In the genomic region with DNA sequence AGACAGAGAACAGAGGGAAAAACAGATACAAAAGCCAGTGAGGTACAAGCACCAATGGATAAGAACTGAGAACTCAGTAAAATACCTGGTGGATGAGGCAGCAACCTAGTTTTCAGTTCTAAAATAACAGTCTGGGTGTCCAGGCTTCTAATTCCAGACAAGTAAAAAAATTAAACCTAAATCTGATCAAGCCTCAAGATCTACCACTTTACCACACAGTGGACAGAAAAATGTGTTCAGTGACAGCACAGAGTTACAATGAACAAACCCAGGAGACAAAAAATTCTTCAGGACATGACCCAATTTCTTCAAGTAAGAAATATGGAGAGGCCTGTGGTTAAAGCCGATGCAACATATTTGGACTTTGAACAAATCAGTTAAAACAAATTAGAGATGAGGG, we compare ENCODE assay signal across 15 cellular contexts. TPM values are rescaled to one million over a fixed set of nuclear protein-coding genes. Genes with fewer than 3 reads are reported as not detected.
DNase-seq lines count a peak whose midpoint lies in the region; ATAC-seq and TF ChIP-seq lines count a peak whose summit lies in the region.
"Had no signal": no experiment of that assay in that cellular context is flagged by ENCODE, and none has a peak within 500 bp of the region (broad histone marks: within the 10 kb centered on the region; RNA-seq: fewer than 3 reads in every experiment).

No MANE protein-coding gene starts in this region.

- peak overlapping the region in 4 of 7 donors; percentile 62 to 85 (median 78) for H3K27ac Mint-ChIP-seq in CD4-positive, alpha-beta memory T cell
- H3K27ac Mint-ChIP-seq in activated CD8-positive, alpha-beta T cell treated with anti-CD3 and anti-CD28 coated beads for 36 hours, result peak overlapping the region; percentile 79

- H3K27me3 ChIP-seq in CD4-positive, alpha-beta memory T cell (ENCODE audit: insufficient read depth, low read length), result no peaks in the 10 kb centered on the region
- no peaks in the 10 kb centered on the region for H3K27me3 ChIP-seq in liver (ENCODE audit: control insufficient read depth in 4 of 4, insufficient read depth in 4 of 4, low read length in 3 of 4)
- H3K27me3 ChIP-seq: breast epithelium, heart right ventricle, left lung, tibial artery had no signal

- peaks cover 20% of the 10 kb centered on the region for H3K4me1 ChIP-seq in CD4-positive, alpha-beta memory T cell (ENCODE audit: insufficient read depth, low read length)
- H3K4me1 ChIP-seq in liver (ENCODE audit: control insufficient read depth in 4 of 4, insufficient read depth in 4 of 4, low read length in 3 of 4), result no peaks in the 10 kb centered on the region
- H3K4me1 ChIP-seq: breast epithelium, heart right ventricle, left lung, tibial artery had no signal

- H3K4me1 Mint-ChIP-seq in CD4-positive, alpha-beta memory T cell, result peaks cover 11 to 33% (median 22%) of the 10 kb centered on the region in 4 donors
- peaks cover 20% of the 10 kb centered on the region for H3K4me1 Mint-ChIP-seq in activated CD8-positive, alpha-beta T cell treated with anti-CD3 and anti-CD28 coated beads for 36 hours (ENCODE audit: low read depth)

- H3K4me3 ChIP-seq in CD4-positive, alpha-beta memory T cell (ENCODE audit: low read length in 2 of 2), result no peak overlapping the region
- no peak overlapping the region for H3K4me3 ChIP-seq in liver (ENCODE audit: low read depth in 1 of 3, low read length in 3 of 3)
- H3K4me3 ChIP-seq: breast epithelium, heart right ventricle, left lung, tibial artery had no signal

- TF ChIP-seq CTCF in activated CD8-positive, alpha-beta T cell treated with anti-CD3 and anti-CD28 coated beads for 36 hours (IDR thresholded peaks at IDR 0.05), result no peak
- TF ChIP-seq CTCF in liver (IDR thresholded peaks at IDR 0.05; ENCODE audit: low read depth, low read length, missing input control), result no peak

- ATAC-seq in activated CD8-positive, alpha-beta T cell treated with anti-CD3 and anti-CD28 coated beads for 36 hours, result no peak
- no peak for ATAC-seq in HG03521 (IDR thresholded peaks at IDR 0.05; ENCODE audit: unreplicated experiment)
- ATAC-seq in GM21529 (IDR thresholded peaks at IDR 0.05; ENCODE audit: unreplicated experiment), result no peak
- ATAC-seq in GM18909 (IDR thresholded peaks at IDR 0.05; ENCODE audit: poor library complexity, unreplicated experiment), result no peak
- ATAC-seq: left lung had no signal

- H3K9me3 Mint-ChIP-seq in CD4-positive, alpha-beta memory T cell, result peaks cover 0 to 3% (median 0%) of the 10 kb centered on the region in 8 donors
- H3K9me3 Mint-ChIP-seq in activated CD8-positive, alpha-beta T cell treated with anti-CD3 and anti-CD28 coated beads for 36 hours, result no peaks in the 10 kb centered on the region

- no peak for DNase-seq in CD4-positive, alpha-beta memory T cell
- DNase-seq in GM03348 (ENCODE audit: low spot score) (peak; percentile 12), NCI-H345 (lab: John Stamatoyannopoulos, UW) (no peak)
- no peak for DNase-seq in activated CD8-positive, alpha-beta T cell treated with anti-CD3 and anti-CD28 coated beads for 36 hours
- DNase-seq: heart right ventricle, left lung, occipital lobe, T-helper 9 cell, tibial artery had no signal

- TF ChIP-seq RAD21 in liver (IDR thresholded peaks at IDR 0.05), result no peak

- H3K4me3 Mint-ChIP-seq in CD4-positive, alpha-beta memory T cell, result no peak overlapping the region
- no peak overlapping the region for H3K4me3 Mint-ChIP-seq in activated CD8-positive, alpha-beta T cell treated with anti-CD3 and anti-CD28 coated beads for 36 hours

- H3K36me3 Mint-ChIP-seq in CD4-positive, alpha-beta memory T cell, result peaks cover 46 to 79% of the 10 kb centered on the region in 2 donors
- peaks cover 60% of the 10 kb centered on the region for H3K36me3 Mint-ChIP-seq in activated CD8-positive, alpha-beta T cell treated with anti-CD3 and anti-CD28 coated beads for 36 hours (ENCODE audit: low read depth)

- H3K9ac ChIP-seq in liver (ENCODE audit: low read depth in 1 of 2, low read length in 2 of 2), result no peak overlapping the region

- H3K36me3 ChIP-seq in CD4-positive, alpha-beta memory T cell (ENCODE audit: insufficient read depth, low read length), result peaks cover 51% of the 10 kb centered on the region
- peaks cover 10 to 85% (median 63%) of the 10 kb centered on the region in 4 donors for H3K36me3 ChIP-seq in liver (ENCODE audit: control insufficient read depth in 4 of 4, insufficient read depth in 3 of 4, low read depth in 1 of 4, low read length in 3 of 4)

- CTCF ChIA-PET in CD4-positive, alpha-beta memory T cell (lab: Charles Lee; ENCODE audit: partially characterized antibody), result interaction anchor here (2.2 kb wide), 1 partner anchor 7 kb away, joined by 18 read pairs; no protein-coding TSS in a partner anchor
- CTCF ChIA-PET in activated CD8-positive, alpha-beta T cell treated with anti-CD3 and anti-CD28 coated beads for 36 hours (lab: Charles Lee), result interaction anchor here (6.1 kb wide), 1 partner anchor 8 kb away, joined by 56 read pairs; no protein-coding TSS in a partner anchor

- POLR2A ChIA-PET in CD4-positive, alpha-beta memory T cell (lab: Charles Lee; ENCODE audit: partially characterized antibody), result interaction anchor here (0.6 to 1.8 kb wide), 3 partner anchors 10 to 445 kb away, joined by 3 to 7 read pairs (median 3); no protein-coding TSS in a partner anchor
- POLR2A ChIA-PET in activated CD8-positive, alpha-beta T cell treated with anti-CD3 and anti-CD28 coated beads for 36 hours (lab: Charles Lee), result interaction anchor here (1.0 to 2.6 kb wide), 2 partner anchors 11 to 63 kb away, joined by 3 to 12 read pairs; no protein-coding TSS in a partner anchor

- 43% methylated on average over 1 of the region's 1 CpG for WGBS in liver

- H3K9me3 ChIP-seq in CD4-positive, alpha-beta memory T cell (ENCODE audit: control insufficient read depth in 1 of 2, low read length in 2 of 2), result no peaks in the 10 kb centered on the region
- H3K9me3 ChIP-seq in liver (ENCODE audit: control insufficient read depth in 4 of 4, low read length in 3 of 4), result no peaks in the 10 kb centered on the region
- H3K9me3 ChIP-seq: breast epithelium, heart right ventricle, left lung, tibial artery had no signal

- no peaks in the 10 kb centered on the region for H3K27me3 Mint-ChIP-seq in CD4-positive, alpha-beta memory T cell
- no peaks in the 10 kb centered on the region for H3K27me3 Mint-ChIP-seq in activated CD8-positive, alpha-beta T cell treated with anti-CD3 and anti-CD28 coated beads for 36 hours

- intact Hi-C loops in CD4-positive, alpha-beta memory T cell (cut with micrococcal nuclease), result no loop called here
- intact Hi-C loops in activated CD8-positive, alpha-beta T cell treated with anti-CD3 and anti-CD28 coated beads for 36 hours (cut with micrococcal nuclease), result no loop called here

- H3K27ac ChIP-seq in CD4-positive, alpha-beta memory T cell (ENCODE audit: low read depth, low read length), result no peak overlapping the region
- H3K27ac ChIP-seq in liver (ENCODE audit: low read depth in 1 of 2, low read length in 2 of 2), result no peak overlapping the region
- H3K27ac ChIP-seq: breast epithelium, heart right ventricle, HL-60, left lung, tibial artery had no signal

TF ChIP-seq in liver, 16 proteins besides CTCF, POLR2A, EP300 and RAD21 (continues in another document):
- no peak for TF ChIP-seq EGR1 (IDR thresholded peaks at IDR 0.05; ENCODE audit: low read depth in 2 of 2)
- no peak for TF ChIP-seq GABPA (IDR thresholded peaks at IDR 0.05 in 1 of 2, conservative IDR thresholded peaks at IDR 0.05 in 1 of 2)
- no peak for TF ChIP-seq RXRA (IDR thresholded peaks at IDR 0.05)
- no peak for TF ChIP-seq SP1 (IDR thresholded peaks at IDR 0.05)
- TF ChIP-seq, protein P1, sequence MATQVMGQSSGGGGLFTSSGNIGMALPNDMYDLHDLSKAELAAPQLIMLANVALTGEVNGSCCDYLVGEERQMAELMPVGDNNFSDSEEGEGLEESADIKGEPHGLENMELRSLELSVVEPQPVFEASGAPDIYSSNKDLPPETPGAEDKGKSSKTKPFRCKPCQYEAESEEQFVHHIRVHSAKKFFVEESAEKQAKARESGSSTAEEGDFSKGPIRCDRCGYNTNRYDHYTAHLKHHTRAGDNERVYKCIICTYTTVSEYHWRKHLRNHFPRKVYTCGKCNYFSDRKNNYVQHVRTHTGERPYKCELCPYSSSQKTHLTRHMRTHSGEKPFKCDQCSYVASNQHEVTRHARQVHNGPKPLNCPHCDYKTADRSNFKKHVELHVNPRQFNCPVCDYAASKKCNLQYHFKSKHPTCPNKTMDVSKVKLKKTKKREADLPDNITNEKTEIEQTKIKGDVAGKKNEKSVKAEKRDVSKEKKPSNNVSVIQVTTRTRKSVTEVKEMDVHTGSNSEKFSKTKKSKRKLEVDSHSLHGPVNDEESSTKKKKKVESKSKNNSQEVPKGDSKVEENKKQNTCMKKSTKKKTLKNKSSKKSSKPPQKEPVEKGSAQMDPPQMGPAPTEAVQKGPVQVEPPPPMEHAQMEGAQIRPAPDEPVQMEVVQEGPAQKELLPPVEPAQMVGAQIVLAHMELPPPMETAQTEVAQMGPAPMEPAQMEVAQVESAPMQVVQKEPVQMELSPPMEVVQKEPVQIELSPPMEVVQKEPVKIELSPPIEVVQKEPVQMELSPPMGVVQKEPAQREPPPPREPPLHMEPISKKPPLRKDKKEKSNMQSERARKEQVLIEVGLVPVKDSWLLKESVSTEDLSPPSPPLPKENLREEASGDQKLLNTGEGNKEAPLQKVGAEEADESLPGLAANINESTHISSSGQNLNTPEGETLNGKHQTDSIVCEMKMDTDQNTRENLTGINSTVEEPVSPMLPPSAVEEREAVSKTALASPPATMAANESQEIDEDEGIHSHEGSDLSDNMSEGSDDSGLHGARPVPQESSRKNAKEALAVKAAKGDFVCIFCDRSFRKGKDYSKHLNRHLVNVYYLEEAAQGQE (IDR thresholded peaks at IDR 0.05), result no peak
- no peak for TF ChIP-seq FOXA2 (IDR thresholded peaks at IDR 0.05)
- TF ChIP-seq, protein P2, sequence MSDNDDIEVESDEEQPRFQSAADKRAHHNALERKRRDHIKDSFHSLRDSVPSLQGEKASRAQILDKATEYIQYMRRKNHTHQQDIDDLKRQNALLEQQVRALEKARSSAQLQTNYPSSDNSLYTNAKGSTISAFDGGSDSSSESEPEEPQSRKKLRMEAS (IDR thresholded peaks at IDR 0.05), result no peak
- peak; percentile 10 for TF ChIP-seq HNF4G (IDR thresholded peaks at IDR 0.05)
- TF ChIP-seq HNF4A (conservative IDR thresholded peaks at IDR 0.05), result peak in 1 of 2 donors; percentile 19
- no peak for TF ChIP-seq TAF1 (conservative IDR thresholded peaks at IDR 0.05)

RNA-seq across cellular contexts. Expression of a gene that starts 14.4 kb away (rescaled TPM):
- 100 to 1,000 TPM; 327 to 330 TPM for total RNA-seq in CD4-positive, alpha-beta memory T cell
- polyA plus RNA-seq in CD4-positive, alpha-beta memory T cell, result 10 to 100 TPM; 62.7 to 69.7 TPM
- total RNA-seq in activated CD8-positive, alpha-beta T cell treated with anti-CD3 and anti-CD28 coated beads for 36 hours, result 100 to 1,000 TPM; 180 to 191 TPM
- 100 to 1,000 TPM in 1 of 2 donors, 10 to 100 TPM in 1; 83.7 to 163 TPM for total RNA-seq in liver
- polyA plus RNA-seq in liver, result 100 to 1,000 TPM in 1 of 2 donors, 10 to 100 TPM in 1; 22.7 to 106 TPM
